9 cellular contexts compared by ENCODE assay signal in the genomic region with DNA sequence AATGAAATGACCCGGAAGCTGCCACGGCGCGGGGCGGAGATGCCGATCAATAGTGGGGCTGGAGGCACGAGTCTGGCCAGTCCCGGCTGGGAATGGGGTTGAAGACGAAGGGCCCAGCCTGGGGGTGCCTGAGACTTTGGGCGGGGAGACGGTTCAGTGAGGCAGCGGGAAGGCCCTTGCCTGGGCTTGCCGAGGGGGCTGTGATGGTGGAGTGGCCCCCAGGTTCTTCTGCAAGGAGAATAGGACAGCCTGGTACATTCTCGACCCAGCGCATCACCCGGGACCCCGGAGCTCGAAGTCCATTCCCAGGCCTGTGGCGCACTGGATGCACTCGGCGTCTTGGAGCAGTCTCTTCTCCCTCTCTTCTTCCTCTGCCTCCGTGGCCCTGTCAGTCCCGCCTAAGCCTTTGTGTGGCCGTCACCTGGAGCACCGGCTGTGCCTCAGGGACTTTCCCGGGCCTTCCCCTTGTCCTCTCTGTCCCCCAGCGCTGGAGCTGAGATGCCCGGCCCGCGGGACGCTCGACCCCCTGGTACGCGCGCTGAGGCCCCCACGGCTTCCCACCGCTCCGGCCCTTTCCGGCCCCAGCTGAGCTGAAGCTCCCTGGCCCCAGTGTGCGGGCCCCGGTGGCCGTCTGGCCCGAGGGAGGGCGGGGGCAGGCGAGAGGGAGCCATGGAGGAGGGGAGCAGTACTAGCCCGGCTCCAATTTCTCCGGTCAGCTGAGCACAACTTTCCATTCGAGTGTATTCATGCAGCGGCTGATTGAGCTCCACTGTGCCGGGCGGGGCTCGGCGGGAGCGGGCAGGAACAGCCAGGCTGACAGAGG. TPM values are rescaled to one million over a fixed set of nuclear protein-coding genes. Genes with fewer than 3 reads are reported as not detected.
DNase-seq lines count a peak whose midpoint lies in the region; ATAC-seq and TF ChIP-seq lines count a peak whose summit lies in the region.
"Had no signal": no experiment of that assay in that cellular context is flagged by ENCODE, and none has a peak within 500 bp of the region (broad histone marks: within the 10 kb centered on the region; RNA-seq: fewer than 3 reads in every experiment).

No MANE protein-coding gene starts in this region.

- H3K9me3 ChIP-seq in osteoblast (ENCODE audit: low read depth, low read length) (no peaks in the 10 kb centered on the region), vagina (no peaks in the 10 kb centered on the region)

- no peak for ATAC-seq in GM18517 (IDR thresholded peaks at IDR 0.05; ENCODE audit: unreplicated experiment)

- H3K4me2 ChIP-seq in osteoblast (ENCODE audit: insufficient read depth, low read length) = no peak overlapping the region

- peaks cover 80% of the 10 kb centered on the region for H3K27me3 ChIP-seq in osteoblast (ENCODE audit: insufficient read depth, low read length)
- peaks cover 10% of the 10 kb centered on the region for H3K27me3 ChIP-seq in vagina

- DNase-seq in ELF-1 (ENCODE audit: low read depth, low spot score) = peak; percentile 70
- DNase-seq in NCI-H748 treated with DMSO at 0.1 percent for 48 hours (lab: John Stamatoyannopoulos, UW) = peak; percentile 34
- peak; percentile 15 for DNase-seq in fibroblast of villous mesenchyme (ENCODE audit: low read depth)
- DNase-seq in osteoblast (ENCODE audit: insufficient read length, low spot score, missing footprints) = peak; percentile 95
- DNase-seq in ACHN = no peak
- no peak for DNase-seq in vagina (ENCODE audit: extremely low spot score in 2 of 2)
- no peak for DNase-seq in immature natural killer cell

- H3K79me2 ChIP-seq in osteoblast (ENCODE audit: insufficient read depth, low read length) = no peaks in the 10 kb centered on the region

- peaks cover 23 to 51% (median 47%) of the 10 kb centered on the region in 3 donors for H3K27me3 Mint-ChIP-seq in immature natural killer cell (ENCODE audit: low read depth in 3 of 3)

- TF ChIP-seq CTCF in fibroblast of villous mesenchyme (IDR thresholded peaks at IDR 0.05; ENCODE audit: insufficient read depth, low read depth, low read length) = no peak
- no peak for TF ChIP-seq CTCF in osteoblast (IDR thresholded peaks at IDR 0.05; ENCODE audit: extremely low read depth, low read depth, low read length)
- TF ChIP-seq CTCF in vagina (IDR thresholded peaks at IDR 0.05) = no peak

- H3K9me3 Mint-ChIP-seq in immature natural killer cell = peaks cover 0 to 3% (median 0%) of the 10 kb centered on the region in 6 donors
- H3K9me3 Mint-ChIP-seq: activated naive CD4-positive, alpha-beta T cell treated with anti-CD3 and anti-CD28 coated beads, Interleukin-2, amount 50 U/mL, for 24 hours had no signal

- peaks cover 0 to 4% (median 0%) of the 10 kb centered on the region in 3 donors for H3K36me3 Mint-ChIP-seq in immature natural killer cell
- H3K36me3 Mint-ChIP-seq: activated naive CD4-positive, alpha-beta T cell treated with anti-CD3 and anti-CD28 coated beads, Interleukin-2, amount 50 U/mL, for 24 hours had no signal

- no peaks in the 10 kb centered on the region for H4K20me1 ChIP-seq in osteoblast (ENCODE audit: insufficient read depth, low read length)

- H3K36me3 ChIP-seq in osteoblast (ENCODE audit: insufficient read depth, low read length) (no peaks in the 10 kb centered on the region), vagina (no peaks in the 10 kb centered on the region)

- in situ Hi-C loops in ACHN (cut with HindIII; ENCODE audit: low pct_ligation_motif_present, low pct_unique_long_range_greater_than_20kb, low sequenced_read_pairs) = no loop called here

- H3K4me1 Mint-ChIP-seq in immature natural killer cell = peaks cover 6 to 13% of the 10 kb centered on the region in 2 donors

- no peak for TF ChIP-seq POLR2A in vagina (IDR thresholded peaks at IDR 0.05)

- no peak overlapping the region for H3K4me3 Mint-ChIP-seq in immature natural killer cell
- H3K4me3 Mint-ChIP-seq: activated naive CD4-positive, alpha-beta T cell treated with anti-CD3 and anti-CD28 coated beads, Interleukin-2, amount 50 U/mL, for 24 hours had no signal

- H3K27ac ChIP-seq in osteoblast (ENCODE audit: low read depth, low read length) (no peak overlapping the region), vagina (no peak overlapping the region)

- H3K4me3 ChIP-seq in fibroblast of villous mesenchyme (ENCODE audit: low read depth, low read length) (no peak overlapping the region), osteoblast (ENCODE audit: insufficient read depth, low read length) (peak overlapping the region; percentile 43), vagina (no peak overlapping the region)

- H2AFZ ChIP-seq in osteoblast (ENCODE audit: low read length) = no peak overlapping the region

- intact Hi-C loops in vagina (cut with DNase I) = loop anchor here (5.0 to 10.0 kb wide), 2 partner anchors 905 to 1293 kb away; no protein-coding TSS in a partner anchor

- H3K4me1 ChIP-seq in osteoblast (ENCODE audit: insufficient read depth, low read length) (no peaks in the 10 kb centered on the region), vagina (peaks cover 31% of the 10 kb centered on the region)

- no peak overlapping the region for H3K27ac Mint-ChIP-seq in immature natural killer cell
- H3K27ac Mint-ChIP-seq: activated naive CD4-positive, alpha-beta T cell treated with anti-CD3 and anti-CD28 coated beads, Interleukin-2, amount 50 U/mL, for 24 hours had no signal

RNA-seq across cellular contexts. Expression of a gene that starts 8.0 kb away (rescaled TPM):
- total RNA-seq in fibroblast of villous mesenchyme (not detected in 2 replicates), osteoblast (not detected in 2 replicates), vagina (not detected)
- not detected for polyA plus RNA-seq in immature natural killer cell

RNA-seq across cellular contexts. Expression of a gene that starts 59.7 kb away (rescaled TPM):
- under 0.01 TPM in 1 of 2 replicates, not detected in the other for total RNA-seq in fibroblast of villous mesenchyme
- 14.8 and 15.9 TPM in 2 replicates for total RNA-seq in osteoblast
- total RNA-seq in vagina = 16.7 TPM
- not detected for polyA plus RNA-seq in immature natural killer cell

Comparison
In these comparisons a context has a peak if more than half of its experiments do, and no peak if none do; other contexts are left out.
1. DNase-seq: peak in ELF-1 (single experiment), NCI-H748 treated with DMSO at 0.1 percent for 48 hours (single experiment), fibroblast of villous mesenchyme (single experiment) and osteoblast (single experiment); none in ACHN (single experiment), vagina (0 of 2) and immature natural killer cell (0 of 3).
2. RNA of a gene that starts 59.7 kb away (total RNA-seq): 16.7 TPM in vagina (single experiment) and 14.8 to 15.9 TPM in osteoblast; under 0.01 TPM in fibroblast of villous mesenchyme; every median in the first group is over 10 times any median in the second.